ENCODE assay signal across 28 cellular contexts in the genomic region with DNA sequence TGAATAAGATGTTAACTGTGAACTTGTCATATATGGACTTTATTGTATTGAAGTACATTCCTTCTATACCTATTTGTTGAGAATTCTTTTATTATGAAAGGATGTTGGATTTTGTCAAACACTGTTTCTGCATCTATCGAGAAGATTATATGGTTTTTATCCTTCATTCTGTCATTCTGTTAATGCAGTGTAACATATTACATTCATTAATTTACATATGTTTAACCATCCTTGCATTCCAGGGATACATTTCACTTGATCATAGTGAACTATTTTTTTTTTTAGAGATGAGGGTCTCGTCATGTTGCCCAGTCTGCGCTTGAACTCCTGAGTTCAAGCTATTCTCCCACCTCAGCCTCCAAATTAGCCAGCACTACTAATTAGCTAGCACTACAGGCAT.
"Had no signal": no experiment of that assay in that cellular context is flagged by ENCODE, and none has a peak within 500 bp of the region (broad histone marks: within the 10 kb centered on the region; RNA-seq: fewer than 3 reads in every experiment).

No MANE protein-coding gene starts in this region.

- H3K4me1 Mint-ChIP-seq: endodermal cell, naive B cell, nephron progenitor cell had no signal

- H3K4me3 Mint-ChIP-seq: endodermal cell; mesothelial cell of epicardium; naive B cell; nephron progenitor cell; stimulated activated effector memory CD8-positive, alpha-beta T cell treated with anti-CD3 and anti-CD28 coated beads, Interleukin-12 subunit alpha, Interleukin-12 subunit beta, amount 100 ng/mL, for 72 hours had no signal

- H3K4me1 ChIP-seq: gastrocnemius medialis, left lung, psoas muscle, sigmoid colon, testis, tibial nerve had no signal

- H3K27me3 ChIP-seq: gastrocnemius medialis, left lung, ovary, sigmoid colon, testis, tibial nerve had no signal

- H3K27ac ChIP-seq: dorsolateral prefrontal cortex, gastrocnemius medialis, left lung, ovary, psoas muscle, sigmoid colon, testis, tibial nerve had no signal

- H3K27ac Mint-ChIP-seq: endodermal cell, mesothelial cell of epicardium, naive B cell, nephron progenitor cell had no signal

- H3K9me3 ChIP-seq: gastrocnemius medialis, ovary, psoas muscle, sigmoid colon, testis had no signal

- FAIRE-seq: colon had no signal

- ATAC-seq: esophagus mucosa; gastrocnemius medialis; left cardiac atrium; left lung; mucosa of descending colon; psoas muscle; right cardiac atrium; stimulated activated effector memory CD8-positive, alpha-beta T cell treated with anti-CD3 and anti-CD28 coated beads, Interleukin-12 subunit alpha, Interleukin-12 subunit beta, amount 100 ng/mL, for 72 hours had no signal

- H3K36me3 ChIP-seq: gastrocnemius medialis, left lung, ovary, sigmoid colon, tibial nerve had no signal

- H3K36me3 Mint-ChIP-seq: naive B cell; stimulated activated effector memory CD8-positive, alpha-beta T cell treated with anti-CD3 and anti-CD28 coated beads, Interleukin-12 subunit alpha, Interleukin-12 subunit beta, amount 100 ng/mL, for 72 hours had no signal

- H3K4me3 ChIP-seq: dorsolateral prefrontal cortex, gastrocnemius medialis, left lung, mucosa of descending colon, ovary, psoas muscle, sigmoid colon, testis, tibial nerve had no signal

- DNase-seq: dorsolateral prefrontal cortex; effector CD4-positive, alpha-beta T cell; endodermal cell; foreskin fibroblast; gastrocnemius medialis; head of caudate nucleus; left cardiac atrium; left lung; mesenchymal stem cell; mucosa of descending colon; naive B cell; nephron progenitor cell; nucleus accumbens; ovary; posterior cingulate gyrus; psoas muscle; right cardiac atrium; sigmoid colon; stimulated activated CD4-positive, alpha-beta T cell treated with anti-CD3 and anti-CD28 coated beads, Interleukin-2, amount 100 ng/mL, for 24 hours; stimulated activated CD4-positive, alpha-beta T cell treated with anti-CD3 and anti-CD28 coated beads, Interleukin-4, amount 100 ng/mL, for 24 hours; stimulated activated naive CD4-positive, alpha-beta T cell treated with Interleukin-2 at 50 U/mL for 16 hours; substantia nigra; testis had no signal
